In genomic region chr4:9999956-10000551, GRCh38 we compare ENCODE assay signal across 11 cellular contexts. TPM values are rescaled to one million over a fixed set of nuclear protein-coding genes. Genes with fewer than 3 reads are reported as not detected.
DNase-seq lines count a peak whose midpoint lies in the region; ATAC-seq and TF ChIP-seq lines count a peak whose summit lies in the region.
"Had no signal": no experiment of that assay in that cellular context is flagged by ENCODE, and none has a peak within 500 bp of the region (broad histone marks: within the 10 kb centered on the region; RNA-seq: fewer than 3 reads in every experiment).

No MANE protein-coding gene starts in this region.

- H2AK9ac ChIP-seq in IMR-90 (replicated peaks; ENCODE audit: low read depth, low read length, poor library complexity): no peak overlapping the region

- H3K9me3 Mint-ChIP-seq in nephron progenitor cell: no peaks in the 10 kb centered on the region
- H3K9me3 Mint-ChIP-seq: activated B cell treated with CpG ODN at 0.5 μM for 24 hours had no signal

- H2AFZ ChIP-seq in IMR-90 (replicated peaks; ENCODE audit: low read length, poor library complexity): no peak overlapping the region

- no peaks in the 10 kb centered on the region for H3K36me3 Mint-ChIP-seq in nephron progenitor cell (ENCODE audit: low read depth)

- WGBS in IMR-90 (ENCODE audit: extremely low coverage in 2 of 2, insufficient read length in 1 of 2), 2 experiments: no CpG with 5 or more reads among the region's 4 CpGs

- no peak overlapping the region for H3K4me2 ChIP-seq in IMR-90 (ENCODE audit: low read depth, low read length)

- no peak overlapping the region for H3K4ac ChIP-seq in IMR-90 (ENCODE audit: low read depth, low read length)

- no peak overlapping the region for H2BK5ac ChIP-seq in IMR-90 (ENCODE audit: low read depth, low read length, poor library complexity, severe bottlenecking)

- H3K27ac Mint-ChIP-seq in nephron progenitor cell: no peak overlapping the region
- H3K27ac Mint-ChIP-seq: activated B cell treated with CpG ODN at 0.5 μM for 24 hours; CD4-positive, CD25-positive, alpha-beta regulatory T cell had no signal

- dilution Hi-C loops in IMR-90 (cut with HindIII; ENCODE audit: low sequenced_read_pairs, unreplicated experiment): no loop called here

- peaks cover 9% of the 10 kb centered on the region; the same call in 1 of the 2 replicates for H3K9me1 ChIP-seq in IMR-90 (ENCODE audit: insufficient read depth, low read length)

- H3K27me3 ChIP-seq in IMR-90 (ENCODE audit: control insufficient read depth, insufficient read depth, low read length): no peaks in the 10 kb centered on the region

- H3K9ac ChIP-seq in IMR-90 (ENCODE audit: low read depth, low read length): no peak overlapping the region

- H3K27me3 Mint-ChIP-seq in nephron progenitor cell (ENCODE audit: low read depth, poor library complexity): peaks cover 10% of the 10 kb centered on the region
- H3K27me3 Mint-ChIP-seq: CD4-positive, CD25-positive, alpha-beta regulatory T cell had no signal

- H2AK5ac ChIP-seq in IMR-90 (ENCODE audit: low read depth, low read length): no peak overlapping the region

- no peak overlapping the region for H3K23ac ChIP-seq in IMR-90 (ENCODE audit: low read depth, low read length)

- in situ Hi-C loops in IMR-90 (cut with MboI; ENCODE audit: low sequenced_read_pairs): no loop called here

- no peak overlapping the region for H2BK20ac ChIP-seq in IMR-90 (ENCODE audit: low read depth, low read length)

- TF ChIP-seq RAD21 in IMR-90 (IDR thresholded peaks at IDR 0.05; ENCODE audit: low read length): no peak

- H2BK120ac ChIP-seq in IMR-90 (ENCODE audit: low read depth, low read length): no peak overlapping the region

- no peaks in the 10 kb centered on the region for H3K4me1 Mint-ChIP-seq in nephron progenitor cell
- H3K4me1 Mint-ChIP-seq: CD4-positive, CD25-positive, alpha-beta regulatory T cell had no signal

- no TSS peak for BruUV-seq in IMR-90 (replicated peaks; lab: Mats Ljungman, UMichigan)

- no peak overlapping the region for H3K27ac ChIP-seq in IMR-90 (ENCODE audit: insufficient read depth, low read length)

- H3K4me3 Mint-ChIP-seq in nephron progenitor cell: no peak overlapping the region
- H3K4me3 Mint-ChIP-seq: activated B cell treated with CpG ODN at 0.5 μM for 24 hours; CD4-positive, CD25-positive, alpha-beta regulatory T cell had no signal

- intact Hi-C loops in IMR-90 (cut with micrococcal nuclease): no loop called here

- H4K20me1 ChIP-seq in IMR-90 (ENCODE audit: insufficient read depth, low read length): no peaks in the 10 kb centered on the region

- no peaks in the 10 kb centered on the region for H3K9me3 ChIP-seq in IMR-90 (ENCODE audit: control insufficient read depth, insufficient read depth, low read length)

- H3K4me1 ChIP-seq in IMR-90 (ENCODE audit: control insufficient read depth, insufficient read depth, low read length): peaks cover 11% of the 10 kb centered on the region; the same call in 1 of the 2 replicates

- CTCF ChIA-PET in IMR-90 (lab: Yijun Ruan, JAX): interaction anchor here (0.7 kb wide), 1 partner anchor 29 kb away, joined by 3 read pairs; no protein-coding TSS in a partner anchor

- H2BK15ac ChIP-seq in IMR-90 (ENCODE audit: low read depth, low read length): no peak overlapping the region

- no peak overlapping the region for H3K14ac ChIP-seq in IMR-90 (replicated peaks; ENCODE audit: low read depth, low read length)

- no peak overlapping the region for H3K4me3 ChIP-seq in IMR-90 (ENCODE audit: insufficient read depth, low read depth, low read length)

- H4K91ac ChIP-seq in IMR-90 (ENCODE audit: insufficient read depth, low read depth, low read length): no peak overlapping the region

- DNase-seq in A172 (ENCODE audit: low spot score): peak; percentile 31
- DNase-seq in IMR-90: peak; percentile 17
- no peak for DNase-seq in LoVo (ENCODE audit: low spot score)
- DNase-seq in nephron progenitor cell: no peak
- no peak for DNase-seq in epidermal melanocyte (ENCODE audit: insufficient read length, low spot score)
- no peak for DNase-seq in DMS79 treated with DMSO at 0.1 percent for 48 hours (lab: John Stamatoyannopoulos, UW)
- DNase-seq: activated B cell treated with CpG ODN at 0.5 μM for 24 hours; CD4-positive, CD25-positive, alpha-beta regulatory T cell; NCI-H510A treated with DMSO at 0.1 percent for 48 hours had no signal

- no peak overlapping the region for H4K8ac ChIP-seq in IMR-90 (ENCODE audit: low read depth in 2 of 2, low read length in 2 of 2)

- no peak overlapping the region for H4K5ac ChIP-seq in IMR-90 (ENCODE audit: low read depth, low read length)

- ATAC-seq in GM18858 (IDR thresholded peaks at IDR 0.05; ENCODE audit: unreplicated experiment) (peak; percentile 36), HG02642 (IDR thresholded peaks at IDR 0.05; ENCODE audit: poor library complexity, unreplicated experiment) (peak; percentile 63), IMR-90 (ENCODE audit: low read depth) (no peak)

- H3K36me3 ChIP-seq in IMR-90 (ENCODE audit: control insufficient read depth, insufficient read depth, low read length): no peaks in the 10 kb centered on the region

- POLR2A ChIA-PET in IMR-90 (lab: Charles Lee; ENCODE audit: unreplicated experiment): no interaction called here

- no peaks in the 10 kb centered on the region for H3K79me1 ChIP-seq in IMR-90 (ENCODE audit: low read depth in 1 of 2, low read length in 2 of 2)

- no peak for TF ChIP-seq POLR2A in IMR-90 (IDR thresholded peaks at IDR 0.05; ENCODE audit: low read depth, low read length)

- no peak overlapping the region for H3K56ac ChIP-seq in IMR-90 (ENCODE audit: extremely low read depth, insufficient read depth, low read length)

- TF ChIP-seq CTCF in IMR-90 (conservative IDR thresholded peaks at IDR 0.05; ENCODE audit: low read depth, low read length) (no peak), nephron progenitor cell (IDR thresholded peaks at IDR 0.05) (no peak)

- no peak overlapping the region for H3K18ac ChIP-seq in IMR-90 (ENCODE audit: low read depth, low read length)

TF ChIP-seq in IMR-90, 13 proteins besides CTCF, POLR2A, EP300 and RAD21:
- no peak for TF ChIP-seq MAZ (IDR thresholded peaks at IDR 0.05; ENCODE audit: borderline replicate concordance, low read depth, low read length)
- no peak for TF ChIP-seq USF2 (IDR thresholded peaks at IDR 0.05; ENCODE audit: low read depth, low read length)
- TF ChIP-seq RFX5 (IDR thresholded peaks at IDR 0.05; ENCODE audit: low read depth, low read length): no peak
- no peak for TF ChIP-seq FOS (IDR thresholded peaks at IDR 0.05; ENCODE audit: low read depth, low read length)
- TF ChIP-seq CEBPB (IDR thresholded peaks at IDR 0.05; ENCODE audit: low read depth, low read length): no peak
- no peak for TF ChIP-seq MAFK (IDR thresholded peaks at IDR 0.05; ENCODE audit: low read depth, low read length)
- TF ChIP-seq ELK1 (IDR thresholded peaks at IDR 0.05; ENCODE audit: borderline replicate concordance, low read depth, low read length): no peak
- no peak for TF ChIP-seq NFE2L2 (IDR thresholded peaks at IDR 0.05; ENCODE audit: low read depth, low read length)
- TF ChIP-seq RCOR1 (IDR thresholded peaks at IDR 0.05; ENCODE audit: insufficient replicate concordance, low read length): no peak

RNA-seq across cellular contexts. Expression of gene SLC2A9, which starts 21.2 kb away (rescaled TPM):
- total RNA-seq in A172 (2014; rRNA removed; shearing (Covaris generic)): not detected in 2 replicates
- total RNA-seq in IMR-90 (2012; rRNA removed): 0.56 and 0.72 TPM in 2 replicates
- 1.0 and 2.1 TPM in 2 replicates for polyA plus RNA-seq in IMR-90 (2012; rRNA removed)
- 1.2 and 1.3 TPM in 2 replicates for polyA plus RNA-seq in IMR-90 (2012; cell fraction: cytosol; rRNA removed)
- polyA plus RNA-seq in IMR-90 (2012; cell fraction: nucleus; rRNA removed; ENCODE audit: low replicate concordance): 1.6 and 1.8 TPM in 2 replicates

Comparison
In these comparisons a context has a peak if more than half of its experiments do, and no peak if none do; other contexts are left out.
1. DNase-seq: peak in A172 (single experiment) and IMR-90 (single experiment); none in LoVo (single experiment), nephron progenitor cell (single experiment), epidermal melanocyte (single experiment) and DMS79 treated with DMSO at 0.1 percent for 48 hours (single experiment).